In the genomic region with DNA sequence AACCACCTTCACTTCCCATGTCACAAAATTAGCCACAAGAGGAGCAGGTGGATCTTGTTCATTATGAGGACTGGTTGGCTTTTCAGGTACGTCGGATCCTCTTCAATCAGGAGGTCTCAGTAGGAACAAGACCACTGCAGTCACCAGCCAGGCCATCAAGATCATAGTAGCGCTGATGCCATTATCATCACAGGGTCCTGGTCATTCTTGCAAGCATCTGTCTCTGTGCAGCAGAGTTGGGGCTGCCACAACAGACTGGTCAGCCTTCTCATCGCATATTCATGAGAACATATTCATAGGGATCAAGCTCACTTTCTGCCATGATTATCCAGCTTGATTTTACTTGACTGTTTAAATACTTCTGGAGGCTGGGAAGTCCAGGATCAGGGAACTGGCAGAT, we compare ENCODE assay signal across 16 cellular contexts.
DNase-seq lines count a peak whose midpoint lies in the region; ATAC-seq and TF ChIP-seq lines count a peak whose summit lies in the region.
"Had no signal": no experiment of that assay in that cellular context is flagged by ENCODE, and none has a peak within 500 bp of the region (broad histone marks: within the 10 kb centered on the region; RNA-seq: fewer than 3 reads in every experiment).

No MANE protein-coding gene starts in this region.

- H3K4me3 ChIP-seq in lung: no peak overlapping the region
- H3K4me3 ChIP-seq: BLaER1, HAP-1 had no signal

- no peak overlapping the region for H3K27ac ChIP-seq in lung (ENCODE audit: low read depth in 1 of 2, low read length in 1 of 2)
- H3K27ac ChIP-seq: BLaER1 had no signal

- DNase-seq in activated CD8-positive, alpha-beta T cell treated with anti-CD3 and anti-CD28 coated beads, Interleukin-2, amount 10 ng/mL, durations not matched to agents 7 days and 5 days: peak; percentile 4
- DNase-seq in activated CD8-positive, alpha-beta T cell treated with anti-CD3 and anti-CD28 coated beads for 36 hours: no peak
- DNase-seq in ecto neural progenitor cell (ENCODE audit: low spot score): peak; percentile 34
- peak; percentile 5 for DNase-seq in lung (ENCODE audit: low spot score)
- peak; percentile 7 for DNase-seq in stimulated activated CD8-positive, alpha-beta memory T cell treated with anti-CD3 and anti-CD28 coated beads, Interleukin-4, amount 100 ng/mL, for 48 hours
- DNase-seq in stimulated activated CD4-positive, alpha-beta T cell treated with anti-CD3 and anti-CD28 coated beads, Interleukin-4, amount 100 ng/mL, for 4 hours: no peak
- DNase-seq in GM13977 (ENCODE audit: low spot score): no peak
- no peak for DNase-seq in NCI-H446 treated with DMSO at 0.1 percent for 48 hours (lab: John Stamatoyannopoulos, UW)
- DNase-seq: 8988T; CD4-positive, alpha-beta memory T cell; DMS153; DMS79; GDM1 had no signal

- intact Hi-C loops in activated CD8-positive, alpha-beta T cell treated with anti-CD3 and anti-CD28 coated beads for 36 hours (cut with micrococcal nuclease): no loop called here

- H3K27me3 ChIP-seq in lung (ENCODE audit: control insufficient read depth, insufficient read depth): no peaks in the 10 kb centered on the region
- H3K27me3 ChIP-seq: BLaER1 had no signal

- no peaks in the 10 kb centered on the region for H3K4me1 ChIP-seq in lung (ENCODE audit: control insufficient read depth in 2 of 2, insufficient read depth in 2 of 2, low read length in 2 of 2)
- H3K4me1 ChIP-seq: BLaER1, HAP-1 had no signal

- H3K36me3 Mint-ChIP-seq in activated CD8-positive, alpha-beta T cell treated with anti-CD3 and anti-CD28 coated beads, Interleukin-2, amount 10 ng/mL, durations not matched to agents 7 days and 5 days (ENCODE audit: low read depth): no peaks in the 10 kb centered on the region
- no peaks in the 10 kb centered on the region for H3K36me3 Mint-ChIP-seq in activated CD8-positive, alpha-beta T cell treated with anti-CD3 and anti-CD28 coated beads for 36 hours (ENCODE audit: low read depth)
- H3K36me3 Mint-ChIP-seq: CD14-positive monocyte; CD4-positive, alpha-beta memory T cell had no signal

- 76 to 93% methylated on average over 4 of the region's 4 CpGs for WGBS in lung, 2 donors

- in situ Hi-C loops in GM13977 (cut with MboI; ENCODE audit: low pct_unique_long_range_greater_than_20kb, low sequenced_read_pairs, unreplicated experiment): loop anchor here (10.0 kb wide), 1 partner anchor 314 kb away; no protein-coding TSS in a partner anchor

- no peak for ATAC-seq in activated CD8-positive, alpha-beta T cell treated with anti-CD3 and anti-CD28 coated beads, Interleukin-2, amount 10 ng/mL, durations not matched to agents 7 days and 5 days
- no peak for ATAC-seq in activated CD8-positive, alpha-beta T cell treated with anti-CD3 and anti-CD28 coated beads for 36 hours
- ATAC-seq in lung (ENCODE audit: insufficient read depth, low FRiP score): no peak

- CTCF ChIA-PET in activated CD8-positive, alpha-beta T cell treated with anti-CD3 and anti-CD28 coated beads, Interleukin-2, amount 10 ng/mL, durations not matched to agents 7 days and 5 days (lab: Charles Lee): interaction anchor here (1.5 to 9.1 kb wide), 3 partner anchors 15 to 135 kb away, joined by 3 to 265 read pairs (median 6); no protein-coding TSS in a partner anchor
- CTCF ChIA-PET in activated CD8-positive, alpha-beta T cell treated with anti-CD3 and anti-CD28 coated beads for 36 hours (lab: Charles Lee): interaction anchor here (8.1 to 9.6 kb wide), 2 partner anchors 16 to 134 kb away, joined by 90 to 275 read pairs; no protein-coding TSS in a partner anchor

- H3K36me3 ChIP-seq in lung (ENCODE audit: control insufficient read depth in 2 of 2, insufficient read depth in 2 of 2, low read length in 2 of 2): no peaks in the 10 kb centered on the region
- H3K36me3 ChIP-seq: BLaER1, HAP-1 had no signal

- TF ChIP-seq CTCF in activated CD8-positive, alpha-beta T cell treated with anti-CD3 and anti-CD28 coated beads for 36 hours (IDR thresholded peaks at IDR 0.05): no peak
- no peak for TF ChIP-seq CTCF in lung (IDR thresholded peaks at IDR 0.05; ENCODE audit: control extremely low read depth, extremely low read depth)
- TF ChIP-seq CTCF in GM13977 (IDR thresholded peaks at IDR 0.05; ENCODE audit: extremely low read depth, insufficient read depth, missing control alignments): no peak

- POLR2A ChIA-PET in activated CD8-positive, alpha-beta T cell treated with anti-CD3 and anti-CD28 coated beads, Interleukin-2, amount 10 ng/mL, durations not matched to agents 7 days and 5 days (lab: Charles Lee): no interaction called here
- POLR2A ChIA-PET in activated CD8-positive, alpha-beta T cell treated with anti-CD3 and anti-CD28 coated beads for 36 hours (lab: Charles Lee): no interaction called here

- no peaks in the 10 kb centered on the region for H3K9me3 Mint-ChIP-seq in activated CD8-positive, alpha-beta T cell treated with anti-CD3 and anti-CD28 coated beads, Interleukin-2, amount 10 ng/mL, durations not matched to agents 7 days and 5 days (ENCODE audit: insufficient read depth)
- H3K9me3 Mint-ChIP-seq in activated CD8-positive, alpha-beta T cell treated with anti-CD3 and anti-CD28 coated beads for 36 hours: no peaks in the 10 kb centered on the region
- H3K9me3 Mint-ChIP-seq: CD14-positive monocyte had no signal

- no peaks in the 10 kb centered on the region for H3K4me1 Mint-ChIP-seq in activated CD8-positive, alpha-beta T cell treated with anti-CD3 and anti-CD28 coated beads, Interleukin-2, amount 10 ng/mL, durations not matched to agents 7 days and 5 days (ENCODE audit: low read depth)
- no peaks in the 10 kb centered on the region for H3K4me1 Mint-ChIP-seq in activated CD8-positive, alpha-beta T cell treated with anti-CD3 and anti-CD28 coated beads for 36 hours (ENCODE audit: low read depth)
- H3K4me1 Mint-ChIP-seq: CD14-positive monocyte; CD4-positive, alpha-beta memory T cell had no signal

- peaks cover 13% of the 10 kb centered on the region for H3K27me3 Mint-ChIP-seq in activated CD8-positive, alpha-beta T cell treated with anti-CD3 and anti-CD28 coated beads, Interleukin-2, amount 10 ng/mL, durations not matched to agents 7 days and 5 days (ENCODE audit: low read depth)
- H3K27me3 Mint-ChIP-seq in activated CD8-positive, alpha-beta T cell treated with anti-CD3 and anti-CD28 coated beads for 36 hours: peaks cover 9% of the 10 kb centered on the region

- H3K4me3 Mint-ChIP-seq in activated CD8-positive, alpha-beta T cell treated with anti-CD3 and anti-CD28 coated beads, Interleukin-2, amount 10 ng/mL, durations not matched to agents 7 days and 5 days: no peak overlapping the region
- no peak overlapping the region for H3K4me3 Mint-ChIP-seq in activated CD8-positive, alpha-beta T cell treated with anti-CD3 and anti-CD28 coated beads for 36 hours
- H3K4me3 Mint-ChIP-seq: CD14-positive monocyte; CD4-positive, alpha-beta memory T cell had no signal

- H3K9me3 ChIP-seq in lung (ENCODE audit: control insufficient read depth in 2 of 2, insufficient read depth in 1 of 2, low read length in 1 of 2): no peaks in the 10 kb centered on the region
- H3K9me3 ChIP-seq: BLaER1, HAP-1 had no signal

- H3K27ac Mint-ChIP-seq in activated CD8-positive, alpha-beta T cell treated with anti-CD3 and anti-CD28 coated beads, Interleukin-2, amount 10 ng/mL, durations not matched to agents 7 days and 5 days: no peak overlapping the region
- H3K27ac Mint-ChIP-seq in activated CD8-positive, alpha-beta T cell treated with anti-CD3 and anti-CD28 coated beads for 36 hours: no peak overlapping the region
- H3K27ac Mint-ChIP-seq: CD14-positive monocyte; CD4-positive, alpha-beta memory T cell had no signal

Comparison
In these comparisons a context has a peak if more than half of its experiments do, and no peak if none do; other contexts are left out.
1. DNase-seq: peak in activated CD8-positive, alpha-beta T cell treated with anti-CD3 and anti-CD28 coated beads, Interleukin-2, amount 10 ng/mL, durations not matched to agents 7 days and 5 days (single experiment), ecto neural progenitor cell (single experiment), lung (single experiment) and stimulated activated CD8-positive, alpha-beta memory T cell treated with anti-CD3 and anti-CD28 coated beads, Interleukin-4, amount 100 ng/mL, for 48 hours (single experiment); none in activated CD8-positive, alpha-beta T cell treated with anti-CD3 and anti-CD28 coated beads for 36 hours (single experiment), stimulated activated CD4-positive, alpha-beta T cell treated with anti-CD3 and anti-CD28 coated beads, Interleukin-4, amount 100 ng/mL, for 4 hours (0 of 2), GM13977 (single experiment) and NCI-H446 treated with DMSO at 0.1 percent for 48 hours (single experiment).